ENCODE assay signal across 8 cellular contexts in the genomic region with DNA sequence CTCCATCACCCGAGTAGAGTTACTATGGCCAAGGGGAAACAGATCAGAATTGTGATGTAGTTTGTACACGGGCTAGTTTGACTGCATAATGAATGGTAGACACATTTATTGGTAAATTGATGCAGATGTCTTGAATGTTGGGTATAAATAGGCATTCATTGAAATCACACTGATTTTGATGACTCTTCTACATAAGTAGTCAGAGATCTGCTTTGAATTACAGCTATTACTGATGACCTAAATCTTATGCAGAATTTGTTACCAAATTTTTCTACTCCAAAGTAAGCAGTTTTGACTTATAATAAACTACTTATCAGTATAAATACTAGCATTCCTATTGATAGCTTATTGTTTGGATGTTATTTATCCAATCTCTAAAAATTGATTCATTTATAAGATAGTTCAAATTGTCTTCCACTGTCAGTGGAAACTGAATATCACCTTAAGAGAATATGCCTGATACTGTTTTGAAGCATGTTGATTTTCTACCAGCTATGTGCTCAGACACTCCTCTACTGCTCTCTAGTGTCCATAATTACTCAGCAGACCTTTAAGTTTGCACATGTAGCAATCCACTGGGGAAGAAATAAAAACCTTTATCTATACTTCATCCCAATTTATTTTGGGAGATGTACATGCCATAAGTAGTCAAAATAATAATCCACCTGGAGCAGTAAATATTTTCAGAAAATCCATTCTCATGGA.
DNase-seq lines count a peak whose midpoint lies in the region; ATAC-seq, FAIRE-seq and TF ChIP-seq lines count a peak whose summit lies in the region.

No MANE protein-coding gene starts in this region.

- TF ChIP-seq POLR2A in GM12878 (IDR thresholded peaks at IDR 0.05; ENCODE audit: low read depth, low read length), result no peak

- no peaks in the 10 kb centered on the region for H3K9me1 ChIP-seq in keratinocyte (ENCODE audit: control insufficient read depth, extremely low read depth, insufficient read depth, low read length)

- BruUV-seq in GM12878 (replicated peaks; lab: Mats Ljungman, UMichigan), result no TSS peak

- H3K4me3 ChIP-seq in GM12878 (no peak overlapping the region), keratinocyte (ENCODE audit: control insufficient read depth in 2 of 3, extremely low read depth in 1 of 3, insufficient read depth in 2 of 3, low read depth in 1 of 3, low read length in 3 of 3) (no peak overlapping the region), aorta (ENCODE audit: low read length in 2 of 2) (no peak overlapping the region)

- dilution Hi-C loops in keratinocyte (cut with MboI; ENCODE audit: extremely low pct_ligation_motif_present, low sequenced_read_pairs), result no loop called here

- ATAC-seq in GM12878, result peak; percentile 71
- ATAC-seq in aorta (ENCODE audit: low FRiP score), result peak; percentile 83

- no peaks in the 10 kb centered on the region for H3K4me1 ChIP-seq in GM12878 (ENCODE audit: control insufficient read depth, insufficient read depth, low read length)
- peaks cover 18% of the 10 kb centered on the region for H3K4me1 ChIP-seq in keratinocyte (ENCODE audit: control insufficient read depth, extremely low read depth, insufficient read depth, low read length)
- no peaks in the 10 kb centered on the region for H3K4me1 ChIP-seq in aorta (ENCODE audit: control insufficient read depth in 1 of 2, insufficient read depth in 2 of 2, low read length in 2 of 2)

- no peak for TF ChIP-seq EP300 in GM12878 (IDR thresholded peaks at IDR 0.05; ENCODE audit: borderline replicate concordance in 1 of 2, control insufficient read depth in 1 of 2, low read depth in 2 of 2, low read length in 2 of 2)

- intact Hi-C loops in GM12878 (cut with micrococcal nuclease; ENCODE audit: unreplicated experiment), result loop anchor here (2.0 to 10.0 kb wide), 5 partner anchors 72 to 438 kb away; no protein-coding TSS in a partner anchor
- intact Hi-C loops in aorta (cut with DNase I), result loop anchor here (2.0 to 10.0 kb wide), 8 partner anchors 120 to 750 kb away; partner anchors contain the start of gene RASL11B (in 1 of the 2)

- POLR2A ChIA-PET in GM12878 (lab: Charles Lee), result no interaction called here

- SMC1A ChIA-PET in GM12878 (lab: Charles Lee; ENCODE audit: uncharacterized antibody, unreplicated experiment), result interaction anchor here (0.5 to 2.9 kb wide), 12 partner anchors 23 to 880 kb away, joined by 3 to 20 read pairs (median 4); no protein-coding TSS in a partner anchor

- CTCF ChIA-PET in GM12878 (lab: Yijun Ruan, JAX), result interaction anchor here (0.7 to 6.4 kb wide), 14 partner anchors 14 to 834 kb away, joined by 3 to 91 read pairs (median 4); no protein-coding TSS in a partner anchor

- in situ Hi-C loops in GM12878 (cut with MboI), result loop anchor here (5.0 kb wide), 2 partner anchors 435 to 605 kb away; no protein-coding TSS in a partner anchor

- H3K36me3 ChIP-seq in GM12878 (ENCODE audit: control insufficient read depth in 2 of 2, insufficient read depth in 2 of 2, low read length in 1 of 2) (no peaks in the 10 kb centered on the region), keratinocyte (ENCODE audit: control insufficient read depth in 2 of 2, extremely low read depth in 1 of 2, insufficient read depth in 2 of 2, low read length in 2 of 2) (no peaks in the 10 kb centered on the region), aorta (ENCODE audit: control insufficient read depth in 1 of 2, insufficient read depth in 2 of 2, low read length in 1 of 2) (no peaks in the 10 kb centered on the region)

- RAD21 ChIA-PET in GM12878 (lab: Charles Lee; ENCODE audit: unreplicated experiment), result interaction anchor here (0.7 to 3.7 kb wide), 7 partner anchors 71 to 606 kb away, joined by 3 to 30 read pairs (median 5); no protein-coding TSS in a partner anchor

- peak; percentile 80 for TF ChIP-seq RAD21 in GM12878 (IDR thresholded peaks at IDR 0.05; ENCODE audit: insufficient read depth, low read depth, low read length)

- WGBS in GM12878 (ENCODE audit: insufficient coverage, insufficient replicate concordance, low lambda C conversion rate, missing lambda C conversion rate), result 100% methylated on average over 2 of the region's 2 CpGs
- WGBS in aorta, 2 donors, result 58 to 61% methylated on average over 2 of the region's 2 CpGs

- TF ChIP-seq CTCF in GM12878 (IDR thresholded peaks at IDR 0.05 in 2 of 3, conservative IDR thresholded peaks at IDR 0.05 in 1 of 3; ENCODE audit: control insufficient read depth in 2 of 3, extremely low read depth in 1 of 3, insufficient read depth in 1 of 3, low read depth in 3 of 3, low read length in 3 of 3), result peak; percentile 31 to 44 (median 38); a peak in 5 of 6 replicates
- peak; percentile 42 to 67 (median 51) for TF ChIP-seq CTCF in keratinocyte (optimal IDR thresholded peaks at IDR 0.05 in 1 of 3, IDR thresholded peaks at IDR 0.05 in 1 of 3, conservative IDR thresholded peaks at IDR 0.05 in 1 of 3; ENCODE audit: extremely low read depth in 1 of 3, insufficient read depth in 2 of 3, low read length in 3 of 3)

- H3K79me2 ChIP-seq in GM12878 (ENCODE audit: control insufficient read depth, insufficient read depth, low read length) (no peaks in the 10 kb centered on the region), keratinocyte (ENCODE audit: control insufficient read depth, insufficient read depth, low read length) (no peaks in the 10 kb centered on the region)

- H3K9me3 ChIP-seq in GM12878 (replicated peaks; ENCODE audit: control insufficient read depth, insufficient read depth, low read length) (no peaks in the 10 kb centered on the region), keratinocyte (ENCODE audit: control insufficient read depth, low read depth, low read length) (no peaks in the 10 kb centered on the region), aorta (ENCODE audit: control insufficient read depth, low read length) (no peaks in the 10 kb centered on the region)

- no peak overlapping the region for H3K27ac ChIP-seq in GM12878 (ENCODE audit: control insufficient read depth, insufficient read depth)
- no peak overlapping the region for H3K27ac ChIP-seq in keratinocyte (ENCODE audit: control insufficient read depth, insufficient read depth, low read length)
- no peak overlapping the region for H3K27ac ChIP-seq in aorta (ENCODE audit: low read depth in 1 of 2, low read length in 2 of 2)

- H4K20me1 ChIP-seq in GM12878 (ENCODE audit: control insufficient read depth, insufficient read depth) (no peaks in the 10 kb centered on the region), keratinocyte (ENCODE audit: control insufficient read depth, extremely low read depth, insufficient read depth, low read length) (no peaks in the 10 kb centered on the region)

- no peak overlapping the region for H3K9ac ChIP-seq in GM12878 (ENCODE audit: control insufficient read depth, insufficient read depth, low read length)
- H3K9ac ChIP-seq in keratinocyte (ENCODE audit: control insufficient read depth, extremely low read depth, insufficient read depth, low read length), result no peak overlapping the region

- FAIRE-seq in GM12878 (lab: Jason Lieb, UNC) (no peak), keratinocyte (lab: Jason Lieb, UNC) (peak; percentile 23)

- DNase-seq in NCI-H187 treated with DMSO at 0.1 percent for 48 hours (lab: John Stamatoyannopoulos, UW) (peak; percentile 41), NCI-H187 (lab: John Stamatoyannopoulos, UW) (no peak), NCI-H2107 (lab: John Stamatoyannopoulos, UW) (peak; percentile 2), GM12878 (ENCODE audit: low read depth, low spot score) (no peak), keratinocyte (ENCODE audit: low read depth, low spot score) (no peak), aorta (no peak), ureter (ENCODE audit: low spot score) (no peak), GOT3 (lab: John Stamatoyannopoulos, UW) (no peak)

- H2AFZ ChIP-seq in GM12878 (ENCODE audit: control insufficient read depth, low read depth, low read length) (no peak overlapping the region), keratinocyte (ENCODE audit: control insufficient read depth, low read length) (no peak overlapping the region)

- H3K27me3 ChIP-seq in GM12878 (replicated peaks in 1 of 2; ENCODE audit: control insufficient read depth in 2 of 2, insufficient read depth in 2 of 2, low read length in 1 of 2) (no peaks in the 10 kb centered on the region), keratinocyte (ENCODE audit: control insufficient read depth, extremely low read depth, insufficient read depth, low read length) (no peaks in the 10 kb centered on the region), aorta (ENCODE audit: control insufficient read depth in 1 of 2, insufficient read depth in 2 of 2, low read length in 1 of 2) (no peaks in the 10 kb centered on the region)

- no peak overlapping the region for H3K4me2 ChIP-seq in GM12878 (ENCODE audit: control insufficient read depth, insufficient read depth)
- H3K4me2 ChIP-seq in keratinocyte (ENCODE audit: control insufficient read depth, extremely low read depth, insufficient read depth, low read depth, low read length), result no peak overlapping the region

TF ChIP-seq in GM12878, 131 proteins besides CTCF, POLR2A, EP300 and RAD21:
- TF ChIP-seq SMC3 (IDR thresholded peaks at IDR 0.05; ENCODE audit: borderline replicate concordance, low read length) (peak; percentile 35; the same call in 1 of the 2 replicates), PML (IDR thresholded peaks at IDR 0.05; ENCODE audit: low read length) (no peak)

Comparison
In these comparisons a context has a peak if more than half of its experiments do, and no peak if none do; other contexts are left out.
1. DNase-seq: peak in NCI-H187 treated with DMSO at 0.1 percent for 48 hours (single experiment) and NCI-H2107 (single experiment); none in NCI-H187 (0 of 2), GM12878 (single experiment), keratinocyte (single experiment), aorta (0 of 2), ureter (single experiment) and GOT3 (single experiment).